29 cellular contexts compared by ENCODE assay signal in genomic region chr22:28064941-28065340, GRCh38.
"Had no signal": no experiment of that assay in that cellular context is flagged by ENCODE, and none has a peak within 500 bp of the region (broad histone marks: within the 10 kb centered on the region; RNA-seq: fewer than 3 reads in every experiment).

No MANE protein-coding gene starts in this region.

- H3K9ac ChIP-seq: KMS-11, SK-N-SH had no signal

- ATAC-seq: activated CD4-positive, CD25-positive, alpha-beta regulatory T cell treated with anti-CD3 and anti-CD28 coated beads, Interleukin-2, amount 50 U/mL, for 24 hours; activated CD8-positive, alpha-beta T cell treated with anti-CD3 and anti-CD28 coated beads for 36 hours; activated T-cell treated with anti-CD3 and anti-CD28 coated beads, Interleukin-2, amount 50 U/mL, for 72 hours; Panc1; Right ventricle myocardium inferior had no signal

- H3K27ac ChIP-seq: ascending aorta, KMS-11 had no signal

- H3K9me3 Mint-ChIP-seq: activated CD8-positive, alpha-beta T cell treated with anti-CD3 and anti-CD28 coated beads for 36 hours; activated T-helper 2 cell treated with anti-CD3 and anti-CD28 coated beads, Interferon-gamma antibody, Interleukin-2, Interleukin-4, amounts not matched to agents 10 μg/mL and 5 μg/mL and 100 μg/mL, durations not matched to agents 14 hours and 24 hours and 36 hours had no signal

- H3K4me2 ChIP-seq: KMS-11, SK-N-SH had no signal

- H3K36me3 ChIP-seq: ascending aorta had no signal

- H3K4me3 Mint-ChIP-seq: activated CD8-positive, alpha-beta T cell treated with anti-CD3 and anti-CD28 coated beads for 36 hours; activated T-cell treated with anti-CD3 and anti-CD28 coated beads, Interleukin-2, amount 50 U/mL, for 72 hours; brain; T-helper 1 cell treated with Interleukin-12 subunit alpha and Interleukin-12 subunit beta and Interleukin-4 antibody, amounts not matched to agents 30 μg/mL and 1 μg/mL, for 36 hours had no signal

- H3K27ac Mint-ChIP-seq: activated CD8-positive, alpha-beta T cell treated with anti-CD3 and anti-CD28 coated beads for 36 hours; activated T-cell treated with anti-CD3 and anti-CD28 coated beads, Interleukin-2, amount 50 U/mL, for 72 hours; activated T-helper 2 cell treated with anti-CD3 and anti-CD28 coated beads, Interferon-gamma antibody, Interleukin-2, Interleukin-4, amounts not matched to agents 10 μg/mL and 5 μg/mL and 100 μg/mL, durations not matched to agents 14 hours and 24 hours and 36 hours; brain; T-helper 1 cell treated with Interleukin-12 subunit alpha and Interleukin-12 subunit beta and Interleukin-4 antibody, amounts not matched to agents 30 μg/mL and 1 μg/mL, for 36 hours had no signal

- DNase-seq: activated CD4-positive, alpha-beta T cell treated with anti-CD3 and anti-CD28 coated beads for 4 hours; activated CD8-positive, alpha-beta memory T cell treated with anti-CD3 and anti-CD28 coated beads, Interleukin-2, amount 50 U/mL, for 4 hours; activated CD8-positive, alpha-beta T cell treated with anti-CD3 and anti-CD28 coated beads for 36 hours; activated gamma-delta T cell treated with Interleukin-2 at 50 U/mL for 16 hours; activated naive CD4-positive, alpha-beta T cell treated with anti-CD3 and anti-CD28 coated beads, Interleukin-2, amount 50 U/mL, for 16 hours; activated T-cell treated with anti-CD3 and anti-CD28 coated beads, Interleukin-2, amount 50 U/mL, for 72 hours; amniotic stem cell; MV-4-11; NCI-H1092 treated with DMSO at 0.1 percent for 48 hours; NCI-H1417 treated with DMSO at 0.1 percent for 48 hours; NCI-H1694; NCI-H2029; NCI-H2107; NCI-H2171 treated with DMSO at 0.1 percent for 48 hours; NCI-H345; NCI-H510A; NCI-H526 treated with DMSO at 0.1 percent for 48 hours; NCI-H82; OCI-M1; RPMI8226; SK-N-SH had no signal

- H3K27me3 ChIP-seq: ascending aorta had no signal

- H3K27me3 Mint-ChIP-seq: brain had no signal

- H3K4me1 ChIP-seq: ascending aorta had no signal

- H3K4me3 ChIP-seq: ascending aorta had no signal

- H3K9me3 ChIP-seq: ascending aorta had no signal
